ENCODE assay signal across 16 cellular contexts in genomic region chr6:1035419-1035818, GRCh38.
DNase-seq lines count a peak whose midpoint lies in the region; ATAC-seq and TF ChIP-seq lines count a peak whose summit lies in the region.
"Had no signal": no experiment of that assay in that cellular context is flagged by ENCODE, and none has a peak within 500 bp of the region (broad histone marks: within the 10 kb centered on the region; RNA-seq: fewer than 3 reads in every experiment).

No MANE protein-coding gene starts in this region.

- TF ChIP-seq EP300 in suprapubic skin (IDR thresholded peaks at IDR 0.05) = no peak

- H3K36me3 ChIP-seq in Caco-2 (ENCODE audit: control insufficient read depth, insufficient read depth, low read length) = no peaks in the 10 kb centered on the region
- H3K36me3 ChIP-seq in lung (ENCODE audit: control insufficient read depth in 2 of 2, insufficient read depth in 2 of 2, low read length in 2 of 2) = no peaks in the 10 kb centered on the region
- H3K36me3 ChIP-seq in suprapubic skin = no peaks in the 10 kb centered on the region
- H3K36me3 ChIP-seq: BLaER1 had no signal

- H3K9me3 Mint-ChIP-seq in Caco-2 (ENCODE audit: unreplicated experiment) = peaks cover 18% of the 10 kb centered on the region
- H3K9me3 Mint-ChIP-seq in brain = peaks cover 0 to 14% (median 10%) of the 10 kb centered on the region in 5 experiments
- no peaks in the 10 kb centered on the region for H3K9me3 Mint-ChIP-seq in activated T-helper 2 cell treated with anti-CD3 and anti-CD28 coated beads, Interferon-gamma antibody, Interleukin-2, Interleukin-4, amounts not matched to agents 10 μg/mL and 5 μg/mL and 100 μg/mL, durations not matched to agents 14 hours and 24 hours and 36 hours
- H3K9me3 Mint-ChIP-seq: CD4-positive, alpha-beta memory T cell had no signal

- DNase-seq in Caco-2 (no peak), lung (ENCODE audit: low spot score) (peak; percentile 16), suprapubic skin (ENCODE audit: low spot score in 2 of 2) (no peak), H4 (ENCODE audit: low spot score) (no peak), NCI-H2196 treated with DMSO at 0.1 percent for 48 hours (lab: John Stamatoyannopoulos, UW; ENCODE audit: unreplicated experiment) (no peak)
- DNase-seq in activated T-helper 2 cell treated with anti-CD3 and anti-CD28 coated beads, Interferon-gamma antibody, Interleukin-2, Interleukin-4, amounts not matched to agents 10 μg/mL and 5 μg/mL and 100 μg/mL, durations not matched to agents 14 hours and 24 hours and 36 hours (ENCODE audit: low spot score) = no peak
- DNase-seq: 8988T; Calu3; CD4-positive, alpha-beta memory T cell; DMS79 treated with DMSO at 0.1 percent for 48 hours; GF-D8; GOT3; H9 had no signal

- TF ChIP-seq POLR2A in suprapubic skin (IDR thresholded peaks at IDR 0.05) = no peak

- intact Hi-C loops in Caco-2 (cut with micrococcal nuclease; ENCODE audit: unreplicated experiment) = no loop called here
- intact Hi-C loops in activated T-helper 2 cell treated with anti-CD3 and anti-CD28 coated beads, Interferon-gamma antibody, Interleukin-2, Interleukin-4, amounts not matched to agents 10 μg/mL and 5 μg/mL and 100 μg/mL, durations not matched to agents 14 hours and 24 hours and 36 hours (cut with micrococcal nuclease) = no loop called here

- 75 to 84% methylated on average over 12 of the region's 12 CpGs for WGBS in lung, 2 donors
- 54% methylated on average over 12 of the region's 12 CpGs for WGBS in suprapubic skin

- H3K27ac Mint-ChIP-seq in Caco-2 (ENCODE audit: unreplicated experiment) (peak overlapping the region; percentile 31), brain (peak overlapping the region in 3 of 5 experiments; percentile 9 to 98 (median 61))
- H3K27ac Mint-ChIP-seq in activated T-helper 2 cell treated with anti-CD3 and anti-CD28 coated beads, Interferon-gamma antibody, Interleukin-2, Interleukin-4, amounts not matched to agents 10 μg/mL and 5 μg/mL and 100 μg/mL, durations not matched to agents 14 hours and 24 hours and 36 hours = no peak overlapping the region
- H3K27ac Mint-ChIP-seq: CD14-positive monocyte; CD4-positive, alpha-beta memory T cell; H9 had no signal

- no peak for TF ChIP-seq CTCF in Caco-2 (IDR thresholded peaks at IDR 0.05; ENCODE audit: insufficient read depth in 1 of 2, low read depth in 1 of 2, low read length in 1 of 2, severe bottlenecking in 1 of 2, unreplicated experiment in 1 of 2)
- TF ChIP-seq CTCF in brain (conservative IDR thresholded peaks at IDR 0.05) = no peak
- TF ChIP-seq CTCF in lung (IDR thresholded peaks at IDR 0.05; ENCODE audit: control extremely low read depth, extremely low read depth) = no peak
- no peak for TF ChIP-seq CTCF in suprapubic skin (IDR thresholded peaks at IDR 0.05)

- CTCF ChIA-PET in Caco-2 (lab: Charles Lee) = no interaction called here

- POLR2A ChIA-PET in Caco-2 (lab: Charles Lee) = no interaction called here

- H3K4me1 ChIP-seq in Caco-2 = no peaks in the 10 kb centered on the region; the same call in 1 of the 2 replicates
- H3K4me1 ChIP-seq in lung (ENCODE audit: control insufficient read depth in 2 of 2, insufficient read depth in 2 of 2, low read length in 2 of 2) = no peaks in the 10 kb centered on the region
- H3K4me1 ChIP-seq in suprapubic skin = peaks cover 14% of the 10 kb centered on the region
- H3K4me1 ChIP-seq: BLaER1 had no signal

- no peaks in the 10 kb centered on the region for H3K27me3 ChIP-seq in Caco-2 (replicated peaks; ENCODE audit: control insufficient read depth, insufficient read depth, low read length)
- no peaks in the 10 kb centered on the region for H3K27me3 ChIP-seq in lung (ENCODE audit: control insufficient read depth, insufficient read depth)
- no peaks in the 10 kb centered on the region for H3K27me3 ChIP-seq in suprapubic skin
- H3K27me3 ChIP-seq: BLaER1 had no signal

- peaks cover 14% of the 10 kb centered on the region for H3K4me1 Mint-ChIP-seq in Caco-2 (ENCODE audit: low read depth, unreplicated experiment)
- peaks cover 10% of the 10 kb centered on the region for H3K4me1 Mint-ChIP-seq in brain
- H3K4me1 Mint-ChIP-seq in activated T-helper 2 cell treated with anti-CD3 and anti-CD28 coated beads, Interferon-gamma antibody, Interleukin-2, Interleukin-4, amounts not matched to agents 10 μg/mL and 5 μg/mL and 100 μg/mL, durations not matched to agents 14 hours and 24 hours and 36 hours (ENCODE audit: low read depth) = no peaks in the 10 kb centered on the region
- H3K4me1 Mint-ChIP-seq: CD14-positive monocyte; CD4-positive, alpha-beta memory T cell had no signal

- no peak overlapping the region for H3K4me3 Mint-ChIP-seq in Caco-2 (ENCODE audit: unreplicated experiment)
- H3K4me3 Mint-ChIP-seq in brain = peak overlapping the region in 1 of 5 experiments; percentile 57
- no peak overlapping the region for H3K4me3 Mint-ChIP-seq in activated T-helper 2 cell treated with anti-CD3 and anti-CD28 coated beads, Interferon-gamma antibody, Interleukin-2, Interleukin-4, amounts not matched to agents 10 μg/mL and 5 μg/mL and 100 μg/mL, durations not matched to agents 14 hours and 24 hours and 36 hours (ENCODE audit: low read depth)
- H3K4me3 Mint-ChIP-seq: CD14-positive monocyte; CD4-positive, alpha-beta memory T cell; H9 had no signal

- H3K4me3 ChIP-seq in Caco-2 (ENCODE audit: low read depth, low read length) (no peak overlapping the region), lung (no peak overlapping the region), suprapubic skin (no peak overlapping the region)
- H3K4me3 ChIP-seq: BLaER1 had no signal

- H3K36me3 Mint-ChIP-seq in Caco-2 (ENCODE audit: insufficient read depth, unreplicated experiment) = no peaks in the 10 kb centered on the region
- H3K36me3 Mint-ChIP-seq in brain = no peaks in the 10 kb centered on the region
- H3K36me3 Mint-ChIP-seq in activated T-helper 2 cell treated with anti-CD3 and anti-CD28 coated beads, Interferon-gamma antibody, Interleukin-2, Interleukin-4, amounts not matched to agents 10 μg/mL and 5 μg/mL and 100 μg/mL, durations not matched to agents 14 hours and 24 hours and 36 hours (ENCODE audit: low read depth) = no peaks in the 10 kb centered on the region
- H3K36me3 Mint-ChIP-seq: CD14-positive monocyte; CD4-positive, alpha-beta memory T cell had no signal

- H3K27me3 Mint-ChIP-seq in Caco-2 (ENCODE audit: insufficient read depth, unreplicated experiment) (no peaks in the 10 kb centered on the region), brain (peaks cover 10% of the 10 kb centered on the region)
- H3K27me3 Mint-ChIP-seq in activated T-helper 2 cell treated with anti-CD3 and anti-CD28 coated beads, Interferon-gamma antibody, Interleukin-2, Interleukin-4, amounts not matched to agents 10 μg/mL and 5 μg/mL and 100 μg/mL, durations not matched to agents 14 hours and 24 hours and 36 hours (ENCODE audit: low read depth) = peaks cover 8% of the 10 kb centered on the region

- H3K9me3 ChIP-seq in Caco-2 (no peaks in the 10 kb centered on the region; the same call in 1 of the 2 replicates), lung (ENCODE audit: control insufficient read depth in 2 of 2, insufficient read depth in 1 of 2, low read length in 1 of 2) (no peaks in the 10 kb centered on the region), suprapubic skin (no peaks in the 10 kb centered on the region)
- H3K9me3 ChIP-seq: BLaER1 had no signal

- ATAC-seq in lung (ENCODE audit: insufficient read depth, low FRiP score) = no peak

- H3K27ac ChIP-seq in lung (ENCODE audit: low read depth in 1 of 2, low read length in 1 of 2) = no peak overlapping the region
- H3K27ac ChIP-seq in suprapubic skin = peak overlapping the region; percentile 45
- H3K27ac ChIP-seq: BLaER1 had no signal

- no TSS peak for BruUV-seq in Caco-2 (replicated peaks; lab: Mats Ljungman, UMichigan)
